In the genomic region with DNA sequence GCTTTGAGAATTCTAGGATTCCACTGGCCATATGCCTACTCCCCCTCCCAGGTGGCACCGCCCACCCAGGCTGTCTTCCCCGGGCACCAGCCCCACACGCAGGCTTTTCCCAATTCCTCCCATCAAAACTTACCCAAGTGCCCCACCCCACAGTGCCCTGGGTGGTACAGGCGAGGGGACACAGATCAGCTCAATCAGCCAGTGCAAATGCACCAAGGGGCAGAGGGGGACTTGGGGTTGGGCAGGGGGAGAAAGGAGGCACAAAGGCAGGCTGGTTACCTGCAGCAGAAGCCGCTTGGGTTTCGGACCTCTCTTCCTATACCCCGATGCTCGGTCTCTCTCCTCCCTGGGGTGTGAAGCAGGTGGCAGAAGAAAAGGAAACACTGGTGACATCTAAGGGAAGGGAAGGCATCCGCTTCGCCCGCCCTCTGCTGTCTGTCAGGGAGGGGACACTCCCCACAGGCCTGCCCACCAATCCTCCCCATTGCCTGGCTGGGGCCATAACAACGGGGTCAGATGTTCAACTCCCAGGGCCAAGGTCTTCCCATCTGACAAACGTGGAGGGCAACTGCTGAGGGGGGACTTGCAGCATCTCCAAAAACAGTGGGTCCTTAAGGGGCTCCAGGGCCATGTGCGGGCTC, we compare ENCODE assay signal across 1 cellular context.
TF ChIP-seq lines count a peak whose summit lies in the region.

No MANE protein-coding gene starts in this region.

TF ChIP-seq in H1, 55 proteins besides CTCF, POLR2A, EP300 and RAD21:
- no peak for TF ChIP-seq MAX (IDR thresholded peaks at IDR 0.05)
- TF ChIP-seq KDM4A (IDR thresholded peaks at IDR 0.05; ENCODE audit: low read depth, low read length, severe bottlenecking) = no peak
- no peak for TF ChIP-seq SUZ12 (IDR thresholded peaks at IDR 0.05; ENCODE audit: low read length)
- no peak for TF ChIP-seq POU5F1 (IDR thresholded peaks at IDR 0.05; ENCODE audit: low read depth, low read length)
- no peak for TF ChIP-seq YY1 (IDR thresholded peaks at IDR 0.05; ENCODE audit: low read depth, low read length)
